Comparison of ENCODE assay signal across 17 cellular contexts in genomic region chr14:55626131-55626530, GRCh38.
"Had no signal": no experiment of that assay in that cellular context is flagged by ENCODE, and none has a peak within 500 bp of the region (broad histone marks: within the 10 kb centered on the region; RNA-seq: fewer than 3 reads in every experiment).

No MANE protein-coding gene starts in this region.

- H3K4me3 Mint-ChIP-seq: activated CD4-positive, alpha-beta T cell treated with anti-CD3 and anti-CD28 coated beads, Interleukin-2, amount 10 ng/mL, durations not matched to agents 24 days and 14 days; activated naive CD4-positive, alpha-beta T cell treated with anti-CD3 and anti-CD28 coated beads for 36 hours; activated T-helper 17 cell treated with anti-CD3 and anti-CD28 coated beads, Interleukin-2, amount 50 U/mL, for 72 hours; dendritic cell treated with granulocyte-macrophage colony-stimulating factor and Interleukin-4, amounts not matched to agents 40 ng/mL and 50 ng/mL, for 4 days had no signal

- H3K4me3 ChIP-seq: lung, stomach, testis, upper lobe of left lung had no signal

- H3K27ac Mint-ChIP-seq: activated CD4-positive, alpha-beta T cell treated with anti-CD3 and anti-CD28 coated beads, Interleukin-2, amount 10 ng/mL, durations not matched to agents 24 days and 14 days; activated naive CD4-positive, alpha-beta T cell treated with anti-CD3 and anti-CD28 coated beads for 36 hours; dendritic cell treated with granulocyte-macrophage colony-stimulating factor and Interleukin-4, amounts not matched to agents 40 ng/mL and 50 ng/mL, for 4 days had no signal

- H3K27me3 ChIP-seq: stomach, testis, upper lobe of left lung had no signal

- H3K4me1 ChIP-seq: stomach, upper lobe of left lung had no signal

- H3K9me3 Mint-ChIP-seq: activated naive CD4-positive, alpha-beta T cell treated with anti-CD3 and anti-CD28 coated beads for 36 hours; activated T-helper 17 cell treated with anti-CD3 and anti-CD28 coated beads, Interleukin-2, amount 50 U/mL, for 72 hours; dendritic cell treated with granulocyte-macrophage colony-stimulating factor and Interleukin-4, amounts not matched to agents 40 ng/mL and 50 ng/mL, for 4 days had no signal

- ATAC-seq: activated T-helper 17 cell treated with anti-CD3 and anti-CD28 coated beads, Interleukin-2, amount 50 U/mL, for 72 hours; left cardiac atrium had no signal

- H3K27ac ChIP-seq: epithelial cell of prostate, stomach, upper lobe of left lung had no signal

- DNase-seq: activated CD4-positive, alpha-beta T cell treated with anti-CD3 and anti-CD28 coated beads, Interleukin-2, amount 10 ng/mL, durations not matched to agents 24 days and 14 days; activated CD4-positive, CD25-positive, alpha-beta regulatory T cell; activated CD8-positive, alpha-beta memory T cell treated with anti-CD3 and anti-CD28 coated beads, Interleukin-2, amount 50 U/mL, for 48 hours; activated naive CD4-positive, alpha-beta T cell treated with anti-CD3 and anti-CD28 coated beads for 36 hours; central memory CD4-positive, alpha-beta T cell; head of caudate nucleus; left cardiac atrium; retina; small intestine; stomach; SW 1271; testis; upper lobe of left lung had no signal

- H3K27me3 Mint-ChIP-seq: activated CD4-positive, alpha-beta T cell treated with anti-CD3 and anti-CD28 coated beads, Interleukin-2, amount 10 ng/mL, durations not matched to agents 24 days and 14 days; activated T-helper 17 cell treated with anti-CD3 and anti-CD28 coated beads, Interleukin-2, amount 50 U/mL, for 72 hours; dendritic cell treated with granulocyte-macrophage colony-stimulating factor and Interleukin-4, amounts not matched to agents 40 ng/mL and 50 ng/mL, for 4 days had no signal

- H3K9me3 ChIP-seq: stomach, testis, upper lobe of left lung had no signal
